In the genomic region with DNA sequence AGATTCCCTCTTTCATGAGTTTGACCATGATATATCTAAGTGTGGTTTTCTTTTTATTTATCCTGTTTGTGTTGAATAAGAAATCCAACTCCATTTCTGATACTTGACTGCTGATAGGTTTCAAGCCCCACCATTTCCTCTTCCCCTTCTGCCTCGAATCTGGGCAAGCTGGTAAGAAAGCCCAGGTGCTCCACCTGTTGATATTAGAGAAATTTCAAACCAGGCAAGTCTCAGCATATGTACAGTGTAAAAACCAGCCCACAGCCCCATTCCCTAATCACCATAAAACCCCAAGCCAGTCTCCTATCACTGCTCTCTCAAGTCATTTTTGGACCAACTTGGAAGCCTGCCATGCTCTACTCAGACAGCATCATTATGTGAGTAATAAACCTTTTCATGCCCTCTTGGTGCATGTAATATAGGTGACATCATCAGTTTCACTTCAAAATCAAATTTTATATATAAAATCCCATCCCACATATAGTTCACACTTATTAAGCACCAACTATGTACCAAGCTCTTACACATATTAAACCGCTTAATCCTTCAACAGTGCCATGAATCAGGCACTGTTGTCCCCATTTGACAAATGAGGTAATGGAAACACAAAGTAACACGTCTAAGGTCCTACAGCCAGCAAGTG, we compare ENCODE assay signal across 8 cellular contexts. TPM values are rescaled to one million over a fixed set of nuclear protein-coding genes. Genes with fewer than 3 reads are reported as not detected.
DNase-seq lines count a peak whose midpoint lies in the region; ATAC-seq, FAIRE-seq and TF ChIP-seq lines count a peak whose summit lies in the region.

No MANE protein-coding gene starts in this region.

- no peak for ATAC-seq in HG03354 (IDR thresholded peaks at IDR 0.05; ENCODE audit: poor library complexity, severe bottlenecking, unreplicated experiment)

- no peaks in the 10 kb centered on the region for H3K27me3 ChIP-seq in dorsolateral prefrontal cortex

- intact Hi-C loops in dorsolateral prefrontal cortex (cut with DNase I) = no loop called here

- H3K27ac ChIP-seq in dorsolateral prefrontal cortex = no peak overlapping the region

- peak; percentile 35 for FAIRE-seq in D721Med (lab: Jason Lieb, UNC)

- TF ChIP-seq CTCF in D721Med (IDR thresholded peaks at IDR 0.05; ENCODE audit: insufficient read depth, missing control alignments) = no peak
- no peak for TF ChIP-seq CTCF in mesothelial cell of epicardium (IDR thresholded peaks at IDR 0.05; ENCODE audit: unreplicated experiment)
- no peak for TF ChIP-seq CTCF in dorsolateral prefrontal cortex (IDR thresholded peaks at IDR 0.05 in 54 of 56, conservative IDR thresholded peaks at IDR 0.05 in 2 of 56; ENCODE audit: low read depth in 1 of 56, partially characterized antibody in 56 of 56)

- H3K4me3 Mint-ChIP-seq in activated naive CD4-positive, alpha-beta T cell treated with anti-CD3 and anti-CD28 coated beads, Interleukin-2, amount 50 U/mL, for 24 hours = peak overlapping the region; percentile 12
- no peak overlapping the region for H3K4me3 Mint-ChIP-seq in mesothelial cell of epicardium

- no peak overlapping the region for H3K4me3 ChIP-seq in dorsolateral prefrontal cortex

- peak overlapping the region; percentile 86 for H3K27ac Mint-ChIP-seq in activated naive CD4-positive, alpha-beta T cell treated with anti-CD3 and anti-CD28 coated beads, Interleukin-2, amount 50 U/mL, for 24 hours
- H3K27ac Mint-ChIP-seq in mesothelial cell of epicardium = peak overlapping the region; percentile 87

- no peaks in the 10 kb centered on the region for H3K9me3 Mint-ChIP-seq in activated naive CD4-positive, alpha-beta T cell treated with anti-CD3 and anti-CD28 coated beads, Interleukin-2, amount 50 U/mL, for 24 hours
- H3K9me3 Mint-ChIP-seq in mesothelial cell of epicardium = peaks cover 8% of the 10 kb centered on the region

- H3K4me1 Mint-ChIP-seq in activated naive CD4-positive, alpha-beta T cell treated with anti-CD3 and anti-CD28 coated beads, Interleukin-2, amount 50 U/mL, for 24 hours = peaks cover 67% of the 10 kb centered on the region
- H3K4me1 Mint-ChIP-seq in mesothelial cell of epicardium = peaks cover 57% of the 10 kb centered on the region

- H3K27me3 Mint-ChIP-seq in activated naive CD4-positive, alpha-beta T cell treated with anti-CD3 and anti-CD28 coated beads, Interleukin-2, amount 50 U/mL, for 24 hours = no peaks in the 10 kb centered on the region
- H3K27me3 Mint-ChIP-seq in mesothelial cell of epicardium (ENCODE audit: low read depth) = no peaks in the 10 kb centered on the region

- DNase-seq in D721Med (ENCODE audit: insufficient read length, low spot score) = no peak
- DNase-seq in HS-27A (ENCODE audit: low read depth) = peak; percentile 53
- no peak for DNase-seq in mesothelial cell of epicardium (ENCODE audit: low spot score in 2 of 2, unreplicated experiment in 2 of 2)
- DNase-seq in islet precursor cell = no peak
- no peak for DNase-seq in NOMO-1 treated with dmso at 0.1 percent for 144 hours (lab: John Stamatoyannopoulos, UW; ENCODE audit: unreplicated experiment)
- no peak for DNase-seq in dorsolateral prefrontal cortex

- peaks cover 38% of the 10 kb centered on the region for H3K36me3 Mint-ChIP-seq in activated naive CD4-positive, alpha-beta T cell treated with anti-CD3 and anti-CD28 coated beads, Interleukin-2, amount 50 U/mL, for 24 hours
- H3K36me3 Mint-ChIP-seq in mesothelial cell of epicardium = peaks cover 29% of the 10 kb centered on the region

RNA-seq across cellular contexts. Expression of a gene that starts 46.6 kb away (rescaled TPM):
- 161 to 164 TPM (median 164 TPM) in 3 replicates for total RNA-seq in mesothelial cell of epicardium
- 100 to 1,000 TPM in 65 of 120 experiments, 10 to 100 TPM in 55; 79.4 to 130 (median 101) TPM for total RNA-seq in dorsolateral prefrontal cortex
